Comparison of ENCODE assay signal across 8 cellular contexts in genomic region chr6:42050011-42050896, GRCh38.
A peak's percentile ranks its signal among the peaks of the same experiment; 100 is the strongest.
DNase-seq lines count a peak whose midpoint lies in the region; ATAC-seq and TF ChIP-seq lines count a peak whose summit lies in the region.

A gene with protein sequence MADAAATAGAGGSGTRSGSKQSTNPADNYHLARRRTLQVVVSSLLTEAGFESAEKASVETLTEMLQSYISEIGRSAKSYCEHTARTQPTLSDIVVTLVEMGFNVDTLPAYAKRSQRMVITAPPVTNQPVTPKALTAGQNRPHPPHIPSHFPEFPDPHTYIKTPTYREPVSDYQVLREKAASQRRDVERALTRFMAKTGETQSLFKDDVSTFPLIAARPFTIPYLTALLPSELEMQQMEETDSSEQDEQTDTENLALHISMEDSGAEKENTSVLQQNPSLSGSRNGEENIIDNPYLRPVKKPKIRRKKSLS (plus strand): TSS chr6:42050524. CDS start chr6:42050542, 18 bp downstream.

- peak; percentile 84 for ATAC-seq in GM19035 (IDR thresholded peaks at IDR 0.05; ENCODE audit: unreplicated experiment)
- peak; percentile 76 for ATAC-seq in HG03342 (IDR thresholded peaks at IDR 0.05; ENCODE audit: unreplicated experiment)
- peak; percentile 68 for ATAC-seq in central memory CD8-positive, alpha-beta T cell (replicated peaks; ENCODE audit: extremely low read depth, poor library complexity, severe bottlenecking)

- H3K27ac Mint-ChIP-seq in central memory CD8-positive, alpha-beta T cell (ENCODE audit: low read depth) = peak within 1 kb of the TSS; percentile 93

- H3K36me3 Mint-ChIP-seq in central memory CD8-positive, alpha-beta T cell (ENCODE audit: insufficient read depth) = peaks cover 48% of the 10 kb centered on the region

- peak; percentile 76 for DNase-seq in AG09319 (ENCODE audit: extremely low read depth, low read depth)
- peak; percentile 91 to 93 for DNase-seq in NCI-H446 (lab: John Stamatoyannopoulos, UW)
- DNase-seq in activated CD4-positive, CD25-positive, alpha-beta regulatory T cell treated with anti-CD3 and anti-CD28 coated beads, Interleukin-2, amount 50 U/mL, for 16 hours (ENCODE audit: low read depth, low spot score) = peak; percentile 78
- peak; percentile 74 to 77 for DNase-seq in central memory CD8-positive, alpha-beta T cell (ENCODE audit: low spot score in 2 of 2)
- peak; percentile 94 for DNase-seq in islet precursor cell
- DNase-seq in stimulated activated CD4-positive, alpha-beta T cell treated with anti-CD3 and anti-CD28 coated beads, Interleukin-12 subunit alpha, Interleukin-12 subunit beta, amount 100 ng/mL, for 48 hours (ENCODE audit: low read depth in 2 of 3, low spot score in 1 of 3) = peak; percentile 81 to 86 (median 82)

- peaks cover 52% of the 10 kb centered on the region for H3K4me1 Mint-ChIP-seq in central memory CD8-positive, alpha-beta T cell

- no peak; the same call in 1 of the 2 replicates for TF ChIP-seq CTCF in AG09319 (IDR thresholded peaks at IDR 0.05; ENCODE audit: low read depth, low read length)

- H3K4me3 Mint-ChIP-seq in central memory CD8-positive, alpha-beta T cell = peak within 1 kb of the TSS; percentile 96

- H3K9me3 Mint-ChIP-seq in central memory CD8-positive, alpha-beta T cell = no peaks in the 10 kb centered on the region

- no peaks in the 10 kb centered on the region for H3K27me3 Mint-ChIP-seq in central memory CD8-positive, alpha-beta T cell

Comparison
In these comparisons a context has a peak if more than half of its experiments do, and no peak if none do; other contexts are left out.
1. Peak in every context shown above with its lines: DNase-seq and ATAC-seq.